ENCODE assay signal across 15 cellular contexts in the genomic region with DNA sequence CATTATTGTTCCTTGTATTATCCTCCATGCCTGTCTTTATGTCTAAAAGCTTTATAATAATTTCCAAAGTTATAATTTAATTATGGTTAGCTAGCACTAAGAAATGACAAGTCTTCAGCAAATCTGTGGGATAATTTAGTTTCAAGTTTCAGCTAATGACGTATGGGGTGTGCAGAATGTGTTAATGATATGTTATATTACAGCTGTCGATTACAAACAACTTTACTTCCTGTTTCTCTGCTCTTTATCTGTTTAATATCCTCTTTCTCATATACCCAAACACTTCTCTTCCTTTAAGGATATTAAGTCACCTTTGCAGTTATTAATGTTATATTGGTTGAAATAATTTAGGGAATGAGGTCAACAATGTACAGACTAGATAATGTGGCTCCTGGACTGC.
"Had no signal": no experiment of that assay in that cellular context is flagged by ENCODE, and none has a peak within 500 bp of the region (broad histone marks: within the 10 kb centered on the region; RNA-seq: fewer than 3 reads in every experiment).

No MANE protein-coding gene starts in this region.

- ATAC-seq: activated CD8-positive, alpha-beta memory T cell treated with anti-CD3 and anti-CD28 coated beads, Interleukin-2, amount 10 ng/mL, durations not matched to agents 7 days and 5 days; body of pancreas; esophagus mucosa; sciatic nerve had no signal

- H3K4me3 Mint-ChIP-seq: activated CD8-positive, alpha-beta memory T cell treated with anti-CD3 and anti-CD28 coated beads, Interleukin-2, amount 10 ng/mL, durations not matched to agents 7 days and 5 days; activated naive CD4-positive, alpha-beta T cell treated with anti-CD3 and anti-CD28 coated beads, Interleukin-2, amount 50 U/mL, for 24 hours; activated T-cell treated with anti-CD3 and anti-CD28 coated beads, Interleukin-2, amount 50 U/mL, for 24 hours; T-helper 1 cell treated with Interleukin-12 subunit alpha and Interleukin-12 subunit beta and Interleukin-4 antibody, amounts not matched to agents 30 μg/mL and 1 μg/mL, for 36 hours had no signal

- H3K27me3 Mint-ChIP-seq: activated CD8-positive, alpha-beta memory T cell treated with anti-CD3 and anti-CD28 coated beads, Interleukin-2, amount 10 ng/mL, durations not matched to agents 7 days and 5 days; activated naive CD4-positive, alpha-beta T cell treated with anti-CD3 and anti-CD28 coated beads, Interleukin-2, amount 50 U/mL, for 24 hours; activated T-cell treated with anti-CD3 and anti-CD28 coated beads, Interleukin-2, amount 50 U/mL, for 24 hours had no signal

- H3K9me3 ChIP-seq: body of pancreas, suprapubic skin, upper lobe of left lung had no signal

- H3K27ac ChIP-seq: body of pancreas, suprapubic skin, upper lobe of left lung had no signal

- H3K36me3 ChIP-seq: suprapubic skin, upper lobe of left lung had no signal

- H3K9me3 Mint-ChIP-seq: activated naive CD4-positive, alpha-beta T cell treated with anti-CD3 and anti-CD28 coated beads, Interleukin-2, amount 50 U/mL, for 24 hours; activated T-cell treated with anti-CD3 and anti-CD28 coated beads, Interleukin-2, amount 50 U/mL, for 24 hours; T-helper 1 cell treated with Interleukin-12 subunit alpha and Interleukin-12 subunit beta and Interleukin-4 antibody, amounts not matched to agents 30 μg/mL and 1 μg/mL, for 36 hours had no signal

- DNase-seq: activated CD4-positive, alpha-beta T cell treated with anti-CD3 and anti-CD28 coated beads, Interleukin-2, amount 50 U/mL, for 48 hours; activated CD4-positive, CD25-positive, alpha-beta regulatory T cell treated with anti-CD3 and anti-CD28 coated beads, Interleukin-2, amount 50 U/mL, for 72 hours; activated CD8-positive, alpha-beta memory T cell treated with anti-CD3 and anti-CD28 coated beads, Interleukin-2, amount 10 ng/mL, durations not matched to agents 7 days and 5 days; activated effector memory CD4-positive, alpha-beta T cell treated with Interleukin-2 at 50 U/mL for 16 hours; activated T-cell treated with anti-CD3 and anti-CD28 coated beads, Interleukin-2, amount 50 U/mL, for 24 hours; body of pancreas; central memory CD4-positive, alpha-beta T cell; hypothalamus; stimulated activated naive CD4-positive, alpha-beta T cell treated with Interleukin-2 at 50 U/mL for 16 hours; upper lobe of left lung had no signal

- H3K4me3 ChIP-seq: body of pancreas, suprapubic skin, upper lobe of left lung had no signal

- H3K36me3 Mint-ChIP-seq: activated naive CD4-positive, alpha-beta T cell treated with anti-CD3 and anti-CD28 coated beads, Interleukin-2, amount 50 U/mL, for 24 hours had no signal

- H3K4me1 ChIP-seq: body of pancreas, suprapubic skin had no signal

- H3K27me3 ChIP-seq: body of pancreas, suprapubic skin, upper lobe of left lung had no signal

- H3K27ac Mint-ChIP-seq: activated CD8-positive, alpha-beta memory T cell treated with anti-CD3 and anti-CD28 coated beads, Interleukin-2, amount 10 ng/mL, durations not matched to agents 7 days and 5 days; activated naive CD4-positive, alpha-beta T cell treated with anti-CD3 and anti-CD28 coated beads, Interleukin-2, amount 50 U/mL, for 24 hours; activated T-cell treated with anti-CD3 and anti-CD28 coated beads, Interleukin-2, amount 50 U/mL, for 24 hours; T-helper 1 cell treated with Interleukin-12 subunit alpha and Interleukin-12 subunit beta and Interleukin-4 antibody, amounts not matched to agents 30 μg/mL and 1 μg/mL, for 36 hours had no signal
